13 cellular contexts compared by ENCODE assay signal in genomic region chr15:89330881-89331595, GRCh38. TPM values are rescaled to one million over a fixed set of nuclear protein-coding genes. Genes with fewer than 3 reads are reported as not detected.
A peak's percentile ranks its signal among the peaks of the same experiment; 100 is the strongest.
DNase-seq lines count a peak whose midpoint lies in the region; ATAC-seq and TF ChIP-seq lines count a peak whose summit lies in the region.
"Had no signal": no experiment of that assay in that cellular context is flagged by ENCODE, and none has a peak within 500 bp of the region (broad histone marks: within the 10 kb centered on the region; RNA-seq: fewer than 3 reads in every experiment).

No MANE protein-coding gene starts in this region.

- H3K27ac ChIP-seq in SK-N-MC (no peak overlapping the region), duodenal mucosa (ENCODE audit: low read depth, low read length) (no peak overlapping the region), left lung (no peak overlapping the region)
- H3K27ac ChIP-seq: tibial nerve had no signal

- peak overlapping the region; percentile 95; the same call in 1 of the 2 replicates for H3K4me3 ChIP-seq in SK-N-MC
- H3K4me3 ChIP-seq in duodenal mucosa (ENCODE audit: low read depth in 1 of 2, low read length in 2 of 2), result peak overlapping the region; percentile 8 to 34
- H3K4me3 ChIP-seq in skeletal muscle satellite cell (ENCODE audit: low read length), result no peak overlapping the region
- H3K4me3 ChIP-seq in left lung, result no peak overlapping the region
- H3K4me3 ChIP-seq: tibial nerve had no signal

- no peaks in the 10 kb centered on the region for H3K9me3 ChIP-seq in SK-N-MC (ENCODE audit: low read depth, low read length)
- no peaks in the 10 kb centered on the region for H3K9me3 ChIP-seq in duodenal mucosa (ENCODE audit: control insufficient read depth in 1 of 2, low read length in 2 of 2)
- no peaks in the 10 kb centered on the region for H3K9me3 ChIP-seq in skeletal muscle satellite cell (replicated peaks; ENCODE audit: low read length)
- no peaks in the 10 kb centered on the region for H3K9me3 ChIP-seq in left lung
- H3K9me3 ChIP-seq: tibial nerve had no signal

- no peaks in the 10 kb centered on the region for H3K9me3 Mint-ChIP-seq in activated CD8-positive, alpha-beta memory T cell treated with anti-CD3 and anti-CD28 coated beads, Interleukin-2, amount 10 ng/mL, durations not matched to agents 7 days and 5 days (ENCODE audit: low read depth)

- H3K4me2 ChIP-seq in skeletal muscle satellite cell (ENCODE audit: low read length), result peak overlapping the region; percentile 98

- CTCF ChIA-PET in activated CD8-positive, alpha-beta memory T cell treated with anti-CD3 and anti-CD28 coated beads, Interleukin-2, amount 10 ng/mL, durations not matched to agents 7 days and 5 days (lab: Charles Lee), result interaction anchor here (0.7 to 12.2 kb wide), 9 partner anchors 14 to 1482 kb away, joined by 3 to 120 read pairs (median 4); no protein-coding TSS in a partner anchor

- H3K4me3 Mint-ChIP-seq in activated CD8-positive, alpha-beta memory T cell treated with anti-CD3 and anti-CD28 coated beads, Interleukin-2, amount 10 ng/mL, durations not matched to agents 7 days and 5 days, result peak overlapping the region; percentile 65

- peaks cover 69% of the 10 kb centered on the region for H3K4me1 Mint-ChIP-seq in activated CD8-positive, alpha-beta memory T cell treated with anti-CD3 and anti-CD28 coated beads, Interleukin-2, amount 10 ng/mL, durations not matched to agents 7 days and 5 days

- TF ChIP-seq CTCF in left lung (IDR thresholded peaks at IDR 0.05), result no peak

- DNase-seq in activated CD8-positive, alpha-beta memory T cell treated with anti-CD3 and anti-CD28 coated beads, Interleukin-2, amount 10 ng/mL, durations not matched to agents 7 days and 5 days, result no peak
- no peak for DNase-seq in activated CD8-positive, alpha-beta memory T cell treated with anti-CD3 and anti-CD28 coated beads, Interleukin-2, amount 50 U/mL, for 48 hours
- DNase-seq in SK-N-MC (ENCODE audit: low read depth, low spot score) (no peak), SKM-1 treated with dmso at 0.1 percent for 144 hours (lab: John Stamatoyannopoulos, UW; ENCODE audit: unreplicated experiment) (no peak), left lung (no peak)
- DNase-seq: ACHN, cerebellar nuclear complex, NCI-H2107, T1000 had no signal

- ATAC-seq in activated CD8-positive, alpha-beta memory T cell treated with anti-CD3 and anti-CD28 coated beads, Interleukin-2, amount 10 ng/mL, durations not matched to agents 7 days and 5 days, result no peak
- ATAC-seq in GM21619 (IDR thresholded peaks at IDR 0.05; ENCODE audit: unreplicated experiment), result no peak
- ATAC-seq in left lung, result no peak

- peak overlapping the region; percentile 88 for H3K27ac Mint-ChIP-seq in activated CD8-positive, alpha-beta memory T cell treated with anti-CD3 and anti-CD28 coated beads, Interleukin-2, amount 10 ng/mL, durations not matched to agents 7 days and 5 days

- H3K4me1 ChIP-seq in duodenal mucosa (ENCODE audit: control insufficient read depth in 1 of 2, insufficient read depth in 2 of 2, low read length in 2 of 2) (peaks cover 56 to 62% of the 10 kb centered on the region in 2 donors), skeletal muscle satellite cell (ENCODE audit: control insufficient read depth, insufficient read depth, low read length) (peaks cover 47% of the 10 kb centered on the region), left lung (peaks cover 30 to 54% of the 10 kb centered on the region in 2 donors)

- peaks cover 71% of the 10 kb centered on the region for H3K36me3 Mint-ChIP-seq in activated CD8-positive, alpha-beta memory T cell treated with anti-CD3 and anti-CD28 coated beads, Interleukin-2, amount 10 ng/mL, durations not matched to agents 7 days and 5 days

- intact Hi-C loops in left lung (cut with DNase I), result no loop called here

- H3K36me3 ChIP-seq in SK-N-MC (ENCODE audit: insufficient read depth, low read length) (peaks cover 73% of the 10 kb centered on the region), duodenal mucosa (ENCODE audit: control insufficient read depth in 1 of 2, insufficient read depth in 2 of 2, low read length in 2 of 2) (peaks cover 64 to 66% of the 10 kb centered on the region in 2 donors), skeletal muscle satellite cell (ENCODE audit: insufficient read depth, low read length) (peaks cover 74% of the 10 kb centered on the region), left lung (peaks cover 0 to 75% of the 10 kb centered on the region in 2 donors)

- H3K9ac ChIP-seq in SK-N-MC (ENCODE audit: insufficient read length), result peak overlapping the region; percentile 29
- H3K9ac ChIP-seq in duodenal mucosa (ENCODE audit: low read depth in 1 of 2, low read length in 2 of 2), result no peak overlapping the region
- peak overlapping the region; percentile 29 for H3K9ac ChIP-seq in skeletal muscle satellite cell (ENCODE audit: low read depth, low read length)

- H3K27me3 Mint-ChIP-seq in activated CD8-positive, alpha-beta memory T cell treated with anti-CD3 and anti-CD28 coated beads, Interleukin-2, amount 10 ng/mL, durations not matched to agents 7 days and 5 days, result peaks cover 4% of the 10 kb centered on the region

- no peaks in the 10 kb centered on the region for H3K27me3 ChIP-seq in duodenal mucosa (ENCODE audit: control insufficient read depth in 1 of 2, insufficient read depth in 2 of 2, low read length in 2 of 2)
- no peaks in the 10 kb centered on the region for H3K27me3 ChIP-seq in skeletal muscle satellite cell (ENCODE audit: control insufficient read depth, insufficient read depth, low read length)
- H3K27me3 ChIP-seq in left lung, result peaks cover 0 to 6% of the 10 kb centered on the region in 2 donors
- H3K27me3 ChIP-seq: tibial nerve had no signal

RNA-seq across cellular contexts. Expression of gene POLG, which starts 3.6 kb away (rescaled TPM):
- 100 to 1,000 TPM; 117 to 119 TPM for total RNA-seq in activated CD8-positive, alpha-beta memory T cell treated with anti-CD3 and anti-CD28 coated beads, Interleukin-2, amount 10 ng/mL, durations not matched to agents 7 days and 5 days
- 71.2 and 77.6 TPM in 2 replicates for total RNA-seq in skeletal muscle satellite cell (2012; rRNA removed)
- total RNA-seq in left lung, result 10 to 100 TPM; 53.3 to 71.5 TPM

Comparison
In these comparisons a context has a peak if more than half of its experiments do, and no peak if none do; other contexts are left out.
1. H3K4me3 ChIP-seq: peak in SK-N-MC (single experiment) and duodenal mucosa (2 of 2); none in skeletal muscle satellite cell (single experiment) and left lung (0 of 2).
2. H3K9ac ChIP-seq: peak in SK-N-MC (single experiment) and skeletal muscle satellite cell (single experiment); none in duodenal mucosa (0 of 2).